15 cellular contexts compared by ENCODE assay signal in genomic region chr16:1721372-1721771, GRCh38. TPM values are rescaled to one million over a fixed set of nuclear protein-coding genes. Genes with fewer than 3 reads are reported as not detected.
A peak's percentile ranks its signal among the peaks of the same experiment; 100 is the strongest.
DNase-seq lines count a peak whose midpoint lies in the region; ATAC-seq and TF ChIP-seq lines count a peak whose summit lies in the region.
"Had no signal": no experiment of that assay in that cellular context is flagged by ENCODE, and none has a peak within 500 bp of the region (broad histone marks: within the 10 kb centered on the region; RNA-seq: fewer than 3 reads in every experiment).

No MANE protein-coding gene starts in this region.

- no peak for DNase-seq in activated naive CD4-positive, alpha-beta T cell treated with anti-CD3 and anti-CD28 coated beads, Interleukin-2, amount 10 ng/mL, durations not matched to agents 7 days and 5 days
- no peak for DNase-seq in activated naive CD4-positive, alpha-beta T cell treated with anti-CD3 and anti-CD28 coated beads, Interleukin-2, amount 50 U/mL, for 16 hours
- DNase-seq in T-helper 17 cell (no peak), lower lobe of right lung (no peak), transverse colon (no peak), left lobe of liver (ENCODE audit: low spot score) (no peak), NCI-H187 treated with DMSO at 0.1 percent for 48 hours (lab: John Stamatoyannopoulos, UW) (no peak), OCI-M2 (lab: John Stamatoyannopoulos, UW; ENCODE audit: unreplicated experiment) (no peak)
- DNase-seq: COR-L47, Karpas-422 had no signal

- in situ Hi-C loops in transverse colon (cut with MboI; ENCODE audit: low pct_ligation_motif_present in 1 of 4, low pct_unique_long_range_greater_than_20kb in 1 of 4, low sequenced_read_pairs in 3 of 4): no loop called here

- H3K27ac Mint-ChIP-seq in activated naive CD4-positive, alpha-beta T cell treated with anti-CD3 and anti-CD28 coated beads, Interleukin-2, amount 10 ng/mL, durations not matched to agents 7 days and 5 days: peak overlapping the region; percentile 75
- H3K27ac Mint-ChIP-seq in T-helper 17 cell: peak overlapping the region; percentile 96

- TF ChIP-seq EP300 in transverse colon (IDR thresholded peaks at IDR 0.05; ENCODE audit: low read depth): no peak

- 88% methylated on average over 9 of the region's 9 CpGs; no CpG with 5 or more reads in 1 of the 2 donors for WGBS in transverse colon (ENCODE audit: low coverage in 1 of 2), 2 donors

- CTCF ChIA-PET in activated naive CD4-positive, alpha-beta T cell treated with anti-CD3 and anti-CD28 coated beads, Interleukin-2, amount 10 ng/mL, durations not matched to agents 7 days and 5 days (lab: Charles Lee): no interaction called here

- H3K36me3 ChIP-seq in lower lobe of right lung: peaks cover 17% of the 10 kb centered on the region
- peaks cover 0 to 17% (median 3%) of the 10 kb centered on the region in 4 donors for H3K36me3 ChIP-seq in transverse colon

- no peaks in the 10 kb centered on the region for H3K27me3 Mint-ChIP-seq in activated naive CD4-positive, alpha-beta T cell treated with anti-CD3 and anti-CD28 coated beads, Interleukin-2, amount 10 ng/mL, durations not matched to agents 7 days and 5 days
- no peaks in the 10 kb centered on the region for H3K27me3 Mint-ChIP-seq in T-helper 17 cell
- H3K27me3 Mint-ChIP-seq: type B pancreatic cell had no signal

- H3K4me3 ChIP-seq in lower lobe of right lung (no peak overlapping the region), transverse colon (no peak overlapping the region)
- H3K4me3 ChIP-seq: cardiac muscle cell, mucosa of descending colon had no signal

- ATAC-seq in T-helper 17 cell (no peak), lower lobe of right lung (no peak), left lobe of liver (no peak)

- TF ChIP-seq CTCF in lower lobe of right lung (IDR thresholded peaks at IDR 0.05) (no peak), transverse colon (IDR thresholded peaks at IDR 0.05) (no peak)

- H3K27me3 ChIP-seq in lower lobe of right lung (ENCODE audit: low read depth): no peaks in the 10 kb centered on the region
- no peaks in the 10 kb centered on the region for H3K27me3 ChIP-seq in transverse colon
- H3K27me3 ChIP-seq: cardiac muscle cell had no signal

- no peaks in the 10 kb centered on the region for H3K9me3 ChIP-seq in T-helper 17 cell (ENCODE audit: control insufficient read depth, low read length, poor library complexity, severe bottlenecking)
- H3K9me3 ChIP-seq in lower lobe of right lung: no peaks in the 10 kb centered on the region
- H3K9me3 ChIP-seq in transverse colon: no peaks in the 10 kb centered on the region
- H3K9me3 ChIP-seq: mucosa of descending colon had no signal

- no peak overlapping the region for H3K4me3 Mint-ChIP-seq in activated naive CD4-positive, alpha-beta T cell treated with anti-CD3 and anti-CD28 coated beads, Interleukin-2, amount 10 ng/mL, durations not matched to agents 7 days and 5 days
- H3K4me3 Mint-ChIP-seq in T-helper 17 cell: no peak overlapping the region
- H3K4me3 Mint-ChIP-seq: type B pancreatic cell had no signal

- H3K27ac ChIP-seq in lower lobe of right lung (peak overlapping the region; percentile 64), transverse colon (peak overlapping the region; percentile 76 to 82 (median 78))
- H3K27ac ChIP-seq: cardiac muscle cell had no signal

- H3K4me1 ChIP-seq in lower lobe of right lung (peaks cover 38% of the 10 kb centered on the region), transverse colon (peaks cover 11 to 33% (median 26%) of the 10 kb centered on the region in 4 donors)

- H3K4me1 Mint-ChIP-seq in activated naive CD4-positive, alpha-beta T cell treated with anti-CD3 and anti-CD28 coated beads, Interleukin-2, amount 10 ng/mL, durations not matched to agents 7 days and 5 days: peaks cover 46% of the 10 kb centered on the region
- peaks cover 25% of the 10 kb centered on the region for H3K4me1 Mint-ChIP-seq in T-helper 17 cell

- H3K9me3 Mint-ChIP-seq in activated naive CD4-positive, alpha-beta T cell treated with anti-CD3 and anti-CD28 coated beads, Interleukin-2, amount 10 ng/mL, durations not matched to agents 7 days and 5 days: no peaks in the 10 kb centered on the region
- H3K9me3 Mint-ChIP-seq: activated naive CD4-positive, alpha-beta T cell treated with anti-CD3 and anti-CD28 coated beads, Interleukin-2, amount 50 U/mL, for 72 hours; T-helper 1 cell treated with Interleukin-12 subunit alpha and Interleukin-12 subunit beta and Interleukin-4 antibody, amounts not matched to agents 30 μg/mL and 1 μg/mL, for 36 hours; type B pancreatic cell had no signal

- intact Hi-C loops in lower lobe of right lung (cut with DNase I) (no loop called here), transverse colon (cut with DNase I; ENCODE audit: low total_unique reads) (no loop called here)

- TF ChIP-seq POLR2A in transverse colon (IDR thresholded peaks at IDR 0.05): no peak

- peaks cover 7% of the 10 kb centered on the region for H3K36me3 Mint-ChIP-seq in activated naive CD4-positive, alpha-beta T cell treated with anti-CD3 and anti-CD28 coated beads, Interleukin-2, amount 10 ng/mL, durations not matched to agents 7 days and 5 days
- no peaks in the 10 kb centered on the region for H3K36me3 Mint-ChIP-seq in T-helper 17 cell (ENCODE audit: low read depth)
- H3K36me3 Mint-ChIP-seq: activated naive CD4-positive, alpha-beta T cell treated with anti-CD3 and anti-CD28 coated beads, Interleukin-2, amount 50 U/mL, for 72 hours had no signal

RNA-seq across cellular contexts. Expression of gene MAPK8IP3, which starts 15.4 kb away (rescaled TPM):
- total RNA-seq in T-helper 17 cell (100 to 1,000 TPM; 221 to 247 TPM), lower lobe of right lung (63.0 TPM), transverse colon (100 to 1,000 TPM in 2 of 4 donors, 10 to 100 TPM in 2; 74.0 to 250 (median 138) TPM), left lobe of liver (30.6 TPM)

RNA-seq across cellular contexts. Expression of gene JPT2, which starts 43.3 kb away (rescaled TPM):
- 10 to 100 TPM; 11.6 to 14.4 TPM for total RNA-seq in T-helper 17 cell
- total RNA-seq in lower lobe of right lung: 53.1 TPM
- total RNA-seq in transverse colon: 10 to 100 TPM; 12.0 to 31.5 (median 25.1) TPM
- 33.1 TPM for total RNA-seq in left lobe of liver

RNA-seq across cellular contexts. Expression of gene NME3, which starts 50.0 kb away (rescaled TPM):
- total RNA-seq in T-helper 17 cell (10 to 100 TPM; 54.0 to 61.9 TPM), lower lobe of right lung (56.5 TPM), transverse colon (100 to 1,000 TPM; 116 to 286 (median 132) TPM), left lobe of liver (30.9 TPM)

RNA-seq across cellular contexts. Expression of gene EME2, which starts 51.2 kb away (rescaled TPM):
- total RNA-seq in T-helper 17 cell (10 to 100 TPM; 30.6 to 30.8 TPM), lower lobe of right lung (15.5 TPM), transverse colon (100 to 1,000 TPM in 1 of 4 donors, 10 to 100 TPM in 3; 23.6 to 173 (median 45.4) TPM), left lobe of liver (6.8 TPM)

RNA-seq across cellular contexts. Expression of gene MRPS34, which starts 51.6 kb away (rescaled TPM):
- total RNA-seq in T-helper 17 cell: 10 to 100 TPM; 45.1 to 57.5 TPM
- total RNA-seq in lower lobe of right lung: 58.0 TPM
- 100 to 1,000 TPM; 102 to 253 (median 121) TPM for total RNA-seq in transverse colon
- 61.4 TPM for total RNA-seq in left lobe of liver
